In genomic region chr1:174153085-174153824, GRCh38 we compare ENCODE assay signal across 11 cellular contexts. TPM values are rescaled to one million over a fixed set of nuclear protein-coding genes. Genes with fewer than 3 reads are reported as not detected.
DNase-seq lines count a peak whose midpoint lies in the region; ATAC-seq and TF ChIP-seq lines count a peak whose summit lies in the region.
"Had no signal": no experiment of that assay in that cellular context is flagged by ENCODE, and none has a peak within 500 bp of the region (broad histone marks: within the 10 kb centered on the region; RNA-seq: fewer than 3 reads in every experiment).

No MANE protein-coding gene starts in this region.

- no peaks in the 10 kb centered on the region for H3K27me3 Mint-ChIP-seq in CD8-positive, alpha-beta T cell (ENCODE audit: low read depth)
- no peaks in the 10 kb centered on the region for H3K27me3 Mint-ChIP-seq in central memory CD8-positive, alpha-beta T cell

- H3K9me3 ChIP-seq in CD8-positive, alpha-beta T cell (ENCODE audit: low read length), result no peaks in the 10 kb centered on the region
- H3K9me3 ChIP-seq: tibial artery had no signal

- no peaks in the 10 kb centered on the region for H3K36me3 ChIP-seq in CD8-positive, alpha-beta T cell (ENCODE audit: insufficient read depth, low read length)
- H3K36me3 ChIP-seq: heart left ventricle, tibial artery had no signal

- H3K9me3 Mint-ChIP-seq in CD8-positive, alpha-beta T cell, result peaks cover 2% of the 10 kb centered on the region
- H3K9me3 Mint-ChIP-seq in central memory CD8-positive, alpha-beta T cell, result no peaks in the 10 kb centered on the region

- POLR2A ChIA-PET in CD8-positive, alpha-beta T cell (lab: Charles Lee), result interaction anchor here (0.6 to 1.7 kb wide), 3 partner anchors 16 to 847 kb away, joined by 3 to 4 read pairs (median 4); no protein-coding TSS in a partner anchor

- peak; percentile 87 for ATAC-seq in CD8-positive, alpha-beta T cell
- ATAC-seq in GM18868 (IDR thresholded peaks at IDR 0.05; ENCODE audit: unreplicated experiment) (peak; percentile 69), HG02763 (IDR thresholded peaks at IDR 0.05; ENCODE audit: unreplicated experiment) (no peak)
- peak; percentile 93 for ATAC-seq in central memory CD8-positive, alpha-beta T cell (replicated peaks; ENCODE audit: extremely low read depth, poor library complexity, severe bottlenecking)
- ATAC-seq: heart left ventricle had no signal

- CTCF ChIA-PET in CD8-positive, alpha-beta T cell (lab: Charles Lee), result interaction anchor here (0.6 to 1.2 kb wide), 4 partner anchors 13 to 1411 kb away, joined by 3 to 5 read pairs (median 3); no protein-coding TSS in a partner anchor

- no peaks in the 10 kb centered on the region for H3K27me3 ChIP-seq in CD8-positive, alpha-beta T cell (ENCODE audit: insufficient read depth, low read length)
- H3K27me3 ChIP-seq: heart left ventricle, tibial artery had no signal

- no peak overlapping the region for H3K4me3 ChIP-seq in CD8-positive, alpha-beta T cell (ENCODE audit: low read depth, low read length)
- H3K4me3 ChIP-seq: heart left ventricle, tibial artery had no signal

- H3K36me3 Mint-ChIP-seq in CD8-positive, alpha-beta T cell, result no peaks in the 10 kb centered on the region
- peaks cover 4% of the 10 kb centered on the region for H3K36me3 Mint-ChIP-seq in central memory CD8-positive, alpha-beta T cell (ENCODE audit: insufficient read depth)

- in situ Hi-C loops in KBM-7 (cut with MboI; ENCODE audit: low pct_unique_long_range_greater_than_20kb, low sequenced_read_pairs), result no loop called here

- DNase-seq in CD8-positive, alpha-beta T cell, result no peak
- DNase-seq in NCI-H226 (peak; percentile 54), KBM-7 (no peak), SK-N-DZ (ENCODE audit: low spot score) (no peak), OCI-M1 (lab: John Stamatoyannopoulos, UW) (no peak)
- no peak for DNase-seq in central memory CD8-positive, alpha-beta T cell (ENCODE audit: low spot score in 2 of 2)
- DNase-seq: heart left ventricle, tibial artery had no signal

- H3K4me1 Mint-ChIP-seq in CD8-positive, alpha-beta T cell (ENCODE audit: low read depth), result peaks cover 27% of the 10 kb centered on the region
- peaks cover 29% of the 10 kb centered on the region for H3K4me1 Mint-ChIP-seq in central memory CD8-positive, alpha-beta T cell

- intact Hi-C loops in CD8-positive, alpha-beta T cell (cut with DNase I, micrococcal nuclease), result loop anchor here (10.0 kb wide), 2 partner anchors 52 to 1408 kb away; no protein-coding TSS in a partner anchor

- no peak for TF ChIP-seq CTCF in CD8-positive, alpha-beta T cell (IDR thresholded peaks at IDR 0.05)

- peaks cover 13% of the 10 kb centered on the region for H3K4me1 ChIP-seq in CD8-positive, alpha-beta T cell (ENCODE audit: insufficient read depth, low read length)

- H3K27ac ChIP-seq in CD8-positive, alpha-beta T cell (ENCODE audit: low read depth, low read length), result peak overlapping the region; percentile 4
- H3K27ac ChIP-seq: tibial artery, VCaP had no signal

- H3K4me3 Mint-ChIP-seq in CD8-positive, alpha-beta T cell, result no peak overlapping the region
- H3K4me3 Mint-ChIP-seq in central memory CD8-positive, alpha-beta T cell, result no peak overlapping the region

- no peak overlapping the region for H3K27ac Mint-ChIP-seq in CD8-positive, alpha-beta T cell
- peak overlapping the region; percentile 96 for H3K27ac Mint-ChIP-seq in central memory CD8-positive, alpha-beta T cell (ENCODE audit: low read depth)

RNA-seq across cellular contexts. Expression of gene RABGAP1L, which starts 6.1 kb away (rescaled TPM):
- total RNA-seq in CD8-positive, alpha-beta T cell, result 10 to 100 TPM; 60.7 to 65.1 TPM
- 5.1 and 7.3 TPM in 2 replicates for polyA plus RNA-seq in SK-N-DZ (2014; cell fraction: cytosol; rRNA removed)
- 3.2 TPM in 2 replicates for polyA plus RNA-seq in SK-N-DZ (2014; cell fraction: nucleus; rRNA removed)
